In the genomic region with DNA sequence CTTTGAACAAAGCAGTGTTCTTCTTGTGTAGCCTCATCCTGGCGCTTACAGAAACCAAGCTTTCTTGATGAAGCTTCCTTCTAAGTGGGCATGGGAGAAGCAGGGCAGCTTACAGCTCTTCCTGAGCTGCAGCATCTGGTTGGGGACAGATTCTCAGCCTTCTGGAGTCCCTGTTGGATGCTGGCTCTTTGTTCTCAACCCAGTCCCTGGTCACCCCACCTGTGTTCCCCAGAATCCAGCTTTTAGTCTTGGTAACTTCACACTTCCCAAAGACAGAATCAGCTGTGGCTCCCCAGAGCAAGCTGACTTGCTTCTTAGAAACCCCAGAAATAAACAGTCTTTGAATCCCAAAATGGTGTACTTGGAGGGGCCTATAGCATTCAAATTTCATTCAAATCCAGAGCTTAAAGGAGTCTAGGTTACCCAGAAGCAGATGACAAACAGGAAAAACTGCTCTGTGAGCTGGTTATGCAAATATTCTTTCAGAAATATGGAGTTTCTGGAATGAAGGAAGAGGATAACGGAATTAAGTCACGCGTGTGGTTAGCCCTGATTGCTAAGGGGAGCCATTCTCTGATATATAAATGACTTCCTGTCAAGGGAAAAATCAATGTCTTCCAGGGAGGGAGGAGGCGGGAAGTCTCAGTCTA, we compare ENCODE assay signal across 22 cellular contexts.
"Had no signal": no experiment of that assay in that cellular context is flagged by ENCODE, and none has a peak within 500 bp of the region (broad histone marks: within the 10 kb centered on the region; RNA-seq: fewer than 3 reads in every experiment).

No MANE protein-coding gene starts in this region.

- H3K4me1 Mint-ChIP-seq: activated B cell treated with CpG ODN at 0.5 μM for 24 hours; activated CD4-positive, alpha-beta memory T cell treated with anti-CD3 and anti-CD28 coated beads, Interleukin-2, amount 10 ng/mL, durations not matched to agents 7 days and 5 days; activated T-helper 17 cell treated with anti-CD3 and anti-CD28 coated beads, Interleukin-2, amount 50 U/mL, for 72 hours; brain; central memory CD8-positive, alpha-beta T cell had no signal

- H3K4me3 ChIP-seq: PC-9 had no signal

- H3K27me3 Mint-ChIP-seq: activated B cell treated with CpG ODN at 0.5 μM for 24 hours; activated CD4-positive, alpha-beta memory T cell treated with anti-CD3 and anti-CD28 coated beads, Interleukin-2, amount 10 ng/mL, durations not matched to agents 7 days and 5 days; activated naive CD8-positive, alpha-beta T cell; activated T-helper 17 cell treated with anti-CD3 and anti-CD28 coated beads, Interleukin-2, amount 50 U/mL, for 72 hours; brain; central memory CD8-positive, alpha-beta T cell had no signal

- H3K4me3 Mint-ChIP-seq: activated B cell treated with CpG ODN at 0.5 μM for 24 hours; activated CD4-positive, alpha-beta memory T cell treated with anti-CD3 and anti-CD28 coated beads, Interleukin-2, amount 10 ng/mL, durations not matched to agents 7 days and 5 days; activated naive CD4-positive, alpha-beta T cell treated with anti-CD3 and anti-CD28 coated beads for 36 hours; activated naive CD8-positive, alpha-beta T cell; activated T-helper 17 cell treated with anti-CD3 and anti-CD28 coated beads, Interleukin-2, amount 50 U/mL, for 72 hours; brain; central memory CD8-positive, alpha-beta T cell; T-helper 1 cell treated with Interleukin-12 subunit alpha and Interleukin-12 subunit beta and Interleukin-4 antibody, amounts not matched to agents 30 μg/mL and 1 μg/mL, for 36 hours had no signal

- DNase-seq: activated B cell treated with CpG ODN at 0.5 μM for 24 hours; activated CD4-positive, alpha-beta memory T cell treated with anti-CD3 and anti-CD28 coated beads, Interleukin-2, amount 10 ng/mL, durations not matched to agents 7 days and 5 days; activated CD4-positive, alpha-beta T cell treated with anti-CD3 and anti-CD28 coated beads, Interleukin-2, amount 50 U/mL, for 1 hour; activated gamma-delta T cell; activated naive CD4-positive, alpha-beta T cell treated with anti-CD3 and anti-CD28 coated beads for 36 hours; activated T-cell treated with anti-CD3 and anti-CD28 coated beads for 4 hours; activated T-cell treated with anti-CD3 and anti-CD28 coated beads, Interleukin-2, amount 50 U/mL, for 48 hours; amygdala; Karpas-422; NCI-H1417; NCI-H1930; NCI-H2107; NCI-H2171 treated with DMSO at 0.1 percent for 48 hours; NCI-H226; NCI-H69; PC-9; SHP77 treated with DMSO at 0.1 percent for 48 hours had no signal

- ATAC-seq: activated T-helper 17 cell treated with anti-CD3 and anti-CD28 coated beads, Interleukin-2, amount 50 U/mL, for 72 hours had no signal

- H3K27ac Mint-ChIP-seq: activated B cell treated with CpG ODN at 0.5 μM for 24 hours; activated CD4-positive, alpha-beta memory T cell treated with anti-CD3 and anti-CD28 coated beads, Interleukin-2, amount 10 ng/mL, durations not matched to agents 7 days and 5 days; activated naive CD4-positive, alpha-beta T cell treated with anti-CD3 and anti-CD28 coated beads for 36 hours; activated naive CD8-positive, alpha-beta T cell; activated T-helper 17 cell treated with anti-CD3 and anti-CD28 coated beads, Interleukin-2, amount 50 U/mL, for 72 hours; brain; T-helper 1 cell treated with Interleukin-12 subunit alpha and Interleukin-12 subunit beta and Interleukin-4 antibody, amounts not matched to agents 30 μg/mL and 1 μg/mL, for 36 hours had no signal

- H3K27ac ChIP-seq: PC-9 had no signal

- H3K36me3 Mint-ChIP-seq: activated naive CD8-positive, alpha-beta T cell; brain had no signal
